In genomic region chr4:110163327-110164070, GRCh38 we compare ENCODE assay signal across 9 cellular contexts. TPM values are rescaled to one million over a fixed set of nuclear protein-coding genes. Genes with fewer than 3 reads are reported as not detected.
DNase-seq lines count a peak whose midpoint lies in the region; ATAC-seq and TF ChIP-seq lines count a peak whose summit lies in the region.
"Had no signal": no experiment of that assay in that cellular context is flagged by ENCODE, and none has a peak within 500 bp of the region (broad histone marks: within the 10 kb centered on the region; RNA-seq: fewer than 3 reads in every experiment).

No MANE protein-coding gene starts in this region.

- H3K9ac ChIP-seq in smooth muscle cell (ENCODE audit: low read depth) (peak overlapping the region; percentile 58), endodermal cell (ENCODE audit: extremely low read depth, low read length, poor library complexity, severe bottlenecking) (no peak overlapping the region)

- peaks cover 25% of the 10 kb centered on the region for H3K36me3 Mint-ChIP-seq in T-helper 2 cell treated with Interferon-gamma antibody and Interleukin-4, amounts not matched to agents 5 μg/mL and 100 μg/mL, for 36 hours (ENCODE audit: low read depth)
- peaks cover 6% of the 10 kb centered on the region for H3K36me3 Mint-ChIP-seq in endodermal cell (ENCODE audit: low read depth)

- no peak for DNase-seq in T-helper 2 cell treated with Interferon-gamma antibody and Interleukin-4, amounts not matched to agents 5 μg/mL and 100 μg/mL, for 36 hours (ENCODE audit: low spot score)
- DNase-seq in T-helper 2 cell: no peak
- peak; percentile 1 to 21 for DNase-seq in SW 1271 (lab: John Stamatoyannopoulos, UW)
- DNase-seq in fibroblast of gingiva (ENCODE audit: low read depth): peak; percentile 64
- DNase-seq in smooth muscle cell (lab: John Stamatoyannopoulos, UW; ENCODE audit: unreplicated experiment): no peak
- DNase-seq in endodermal cell: no peak
- DNase-seq: NK-92 treated with Interleukin-12 subunit alpha and Interleukin-12 subunit beta, amount 100 ng/mL, for 24 hours had no signal

- H3K27me3 Mint-ChIP-seq in T-helper 2 cell treated with Interferon-gamma antibody and Interleukin-4, amounts not matched to agents 5 μg/mL and 100 μg/mL, for 36 hours (ENCODE audit: low read depth): no peaks in the 10 kb centered on the region
- no peaks in the 10 kb centered on the region for H3K27me3 Mint-ChIP-seq in endodermal cell (ENCODE audit: insufficient read depth)

- peak overlapping the region; percentile 60 for H3K4me2 ChIP-seq in smooth muscle cell

- no peaks in the 10 kb centered on the region for H3K9me3 Mint-ChIP-seq in T-helper 2 cell treated with Interferon-gamma antibody and Interleukin-4, amounts not matched to agents 5 μg/mL and 100 μg/mL, for 36 hours
- H3K9me3 Mint-ChIP-seq in endodermal cell: no peaks in the 10 kb centered on the region

- no peaks in the 10 kb centered on the region for H3K4me1 ChIP-seq in smooth muscle cell (ENCODE audit: low read depth)
- peaks cover 13% of the 10 kb centered on the region for H3K4me1 ChIP-seq in endodermal cell (ENCODE audit: control insufficient read depth, insufficient read depth, low read length)

- no peaks in the 10 kb centered on the region for H3K9me3 ChIP-seq in smooth muscle cell (replicated peaks; ENCODE audit: low read depth)
- no peaks in the 10 kb centered on the region for H3K9me3 ChIP-seq in endodermal cell (ENCODE audit: control insufficient read depth, low read length)

- H4K20me1 ChIP-seq in smooth muscle cell (ENCODE audit: low read depth): peaks cover 3% of the 10 kb centered on the region

- peaks cover 5% of the 10 kb centered on the region for H3K79me2 ChIP-seq in smooth muscle cell (ENCODE audit: low read depth)

- H3K36me3 ChIP-seq in smooth muscle cell (ENCODE audit: low read depth) (no peaks in the 10 kb centered on the region), endodermal cell (ENCODE audit: control insufficient read depth, insufficient read depth, low read length) (peaks cover 10% of the 10 kb centered on the region)

- peaks cover 32% of the 10 kb centered on the region for H3K4me1 Mint-ChIP-seq in T-helper 2 cell treated with Interferon-gamma antibody and Interleukin-4, amounts not matched to agents 5 μg/mL and 100 μg/mL, for 36 hours (ENCODE audit: low read depth)
- peaks cover 24% of the 10 kb centered on the region for H3K4me1 Mint-ChIP-seq in endodermal cell

- H3F3A ChIP-seq in smooth muscle cell (ENCODE audit: low read depth): no peaks in the 10 kb centered on the region

- H3K27me3 ChIP-seq in smooth muscle cell (ENCODE audit: low read depth) (no peaks in the 10 kb centered on the region), endodermal cell (ENCODE audit: control insufficient read depth, insufficient read depth, low read length, poor library complexity, severe bottlenecking) (no peaks in the 10 kb centered on the region)

- H2AFZ ChIP-seq in smooth muscle cell (ENCODE audit: low read depth): no peak overlapping the region

- H3K27ac ChIP-seq in smooth muscle cell (ENCODE audit: low read depth) (peak overlapping the region; percentile 90), endodermal cell (ENCODE audit: low read depth, low read length) (no peak overlapping the region)

- H3K4me3 Mint-ChIP-seq in T-helper 2 cell treated with Interferon-gamma antibody and Interleukin-4, amounts not matched to agents 5 μg/mL and 100 μg/mL, for 36 hours: no peak overlapping the region
- no peak overlapping the region for H3K4me3 Mint-ChIP-seq in endodermal cell

- H3K27ac Mint-ChIP-seq in T-helper 2 cell treated with Interferon-gamma antibody and Interleukin-4, amounts not matched to agents 5 μg/mL and 100 μg/mL, for 36 hours: peak overlapping the region; percentile 63
- H3K27ac Mint-ChIP-seq in endodermal cell: no peak overlapping the region

- ATAC-seq in GM18517 (IDR thresholded peaks at IDR 0.05; ENCODE audit: unreplicated experiment) (no peak), GM19351 (IDR thresholded peaks at IDR 0.05; ENCODE audit: unreplicated experiment) (no peak)

- TF ChIP-seq CTCF in smooth muscle cell (IDR thresholded peaks at IDR 0.05; ENCODE audit: borderline replicate concordance, insufficient read depth, poor library complexity, severe bottlenecking): no peak
- no peak for TF ChIP-seq CTCF in endodermal cell (conservative IDR thresholded peaks at IDR 0.05)

- H3K4me3 ChIP-seq in smooth muscle cell: no peak overlapping the region
- H3K4me3 ChIP-seq in endodermal cell (ENCODE audit: low read length): no peak overlapping the region

- 61% methylated on average over 4 of the region's 4 CpGs for WGBS in smooth muscle cell (ENCODE audit: low lambda C conversion rate)
- 95 to 97% methylated on average over 3 to 4 of the region's 4 CpGs for WGBS in endodermal cell (ENCODE audit: insufficient coverage in 1 of 2, insufficient read length in 1 of 2), 2 experiments

RNA-seq across cellular contexts. Expression of gene ELOVL6, which starts 34.9 kb away (rescaled TPM):
- 11.6 and 22.0 TPM in 2 replicates for total RNA-seq in smooth muscle cell
- 7.8 and 10.5 TPM in 2 replicates for polyA plus RNA-seq in smooth muscle cell
- 10 to 100 TPM; 43.5 to 44.8 TPM for total RNA-seq in endodermal cell
- 70.5 TPM for polyA plus RNA-seq in endodermal cell (2013, experiment 1 of 2)
- polyA plus RNA-seq in endodermal cell (2013, experiment 2 of 2): 72.7 TPM

Comparison
In these comparisons a context has a peak if more than half of its experiments do, and no peak if none do; other contexts are left out.
1. DNase-seq: peak in SW 1271 (2 of 2) and fibroblast of gingiva (single experiment); none in T-helper 2 cell treated with Interferon-gamma antibody and Interleukin-4, amounts not matched to agents 5 μg/mL and 100 μg/mL, for 36 hours (single experiment), T-helper 2 cell (0 of 5), smooth muscle cell (single experiment) and endodermal cell (single experiment).